10 cellular contexts compared by ENCODE assay signal in genomic region chr11:133951484-133952198, GRCh38. TPM values are rescaled to one million over a fixed set of nuclear protein-coding genes. Genes with fewer than 3 reads are reported as not detected.
A peak's percentile ranks its signal among the peaks of the same experiment; 100 is the strongest.
DNase-seq lines count a peak whose midpoint lies in the region; ATAC-seq and TF ChIP-seq lines count a peak whose summit lies in the region.
"Had no signal": no experiment of that assay in that cellular context is flagged by ENCODE, and none has a peak within 500 bp of the region (broad histone marks: within the 10 kb centered on the region; RNA-seq: fewer than 3 reads in every experiment).

No MANE protein-coding gene starts in this region.

- no peaks in the 10 kb centered on the region for H3K36me3 Mint-ChIP-seq in endodermal cell (ENCODE audit: low read depth)
- H3K36me3 Mint-ChIP-seq: IgD-negative memory B cell had no signal

- H3K9ac ChIP-seq in endodermal cell (ENCODE audit: extremely low read depth, low read length, poor library complexity, severe bottlenecking): no peak overlapping the region

- 44 to 49% methylated on average over 15 to 25 of the region's 25 CpGs for WGBS in endodermal cell (ENCODE audit: insufficient coverage in 1 of 2, insufficient read length in 1 of 2), 2 experiments

- H3K4me3 ChIP-seq in endodermal cell (ENCODE audit: low read length): no peak overlapping the region
- no peak overlapping the region for H3K4me3 ChIP-seq in osteoblast (ENCODE audit: insufficient read depth, low read length)

- H3K36me3 ChIP-seq in endodermal cell (ENCODE audit: control insufficient read depth, insufficient read depth, low read length): no peaks in the 10 kb centered on the region
- H3K36me3 ChIP-seq in osteoblast (ENCODE audit: insufficient read depth, low read length): no peaks in the 10 kb centered on the region

- no peaks in the 10 kb centered on the region for H3K9me3 Mint-ChIP-seq in endodermal cell
- H3K9me3 Mint-ChIP-seq: IgD-negative memory B cell had no signal

- H3K9me3 ChIP-seq in endodermal cell (ENCODE audit: control insufficient read depth, low read length): no peaks in the 10 kb centered on the region
- no peaks in the 10 kb centered on the region for H3K9me3 ChIP-seq in osteoblast (ENCODE audit: low read depth, low read length)

- H3K27me3 ChIP-seq in endodermal cell (ENCODE audit: control insufficient read depth, insufficient read depth, low read length, poor library complexity, severe bottlenecking): peaks cover 31% of the 10 kb centered on the region
- H3K27me3 ChIP-seq in osteoblast (ENCODE audit: insufficient read depth, low read length): peaks cover 42% of the 10 kb centered on the region

- H3K4me3 Mint-ChIP-seq in endodermal cell: peak overlapping the region; percentile 31
- H3K4me3 Mint-ChIP-seq: IgD-negative memory B cell had no signal

- no peaks in the 10 kb centered on the region for H3K79me2 ChIP-seq in osteoblast (ENCODE audit: insufficient read depth, low read length)

- H3K27me3 Mint-ChIP-seq in endodermal cell (ENCODE audit: insufficient read depth): peaks cover 29% of the 10 kb centered on the region

- H4K20me1 ChIP-seq in osteoblast (ENCODE audit: insufficient read depth, low read length): no peaks in the 10 kb centered on the region

- H2AFZ ChIP-seq in osteoblast (ENCODE audit: low read length): no peak overlapping the region

- ATAC-seq in HG03354 (IDR thresholded peaks at IDR 0.05; ENCODE audit: poor library complexity, severe bottlenecking, unreplicated experiment): no peak
- no peak for ATAC-seq in GM21447 (IDR thresholded peaks at IDR 0.05; ENCODE audit: unreplicated experiment)

- DNase-seq in Daoy (ENCODE audit: low read depth): peak; percentile 71
- peak; percentile 60 for DNase-seq in NCI-H2171 treated with DMSO at 0.1 percent for 48 hours (lab: John Stamatoyannopoulos, UW)
- DNase-seq in endodermal cell: peak; percentile 82
- DNase-seq in osteoblast (ENCODE audit: insufficient read length, low spot score, missing footprints): peak; percentile 95
- DNase-seq in SHP77 (lab: John Stamatoyannopoulos, UW): no peak
- DNase-seq in NCI-H345 (lab: John Stamatoyannopoulos, UW): no peak
- DNase-seq: activated CD8-positive, alpha-beta memory T cell treated with anti-CD3 and anti-CD28 coated beads for 24 hours had no signal

- TF ChIP-seq CTCF in endodermal cell (conservative IDR thresholded peaks at IDR 0.05): no peak
- TF ChIP-seq CTCF in osteoblast (IDR thresholded peaks at IDR 0.05; ENCODE audit: extremely low read depth, low read depth, low read length): no peak

- H3K4me1 ChIP-seq in endodermal cell (ENCODE audit: control insufficient read depth, insufficient read depth, low read length): peaks cover 4% of the 10 kb centered on the region
- no peaks in the 10 kb centered on the region for H3K4me1 ChIP-seq in osteoblast (ENCODE audit: insufficient read depth, low read length)

- no peak overlapping the region for H3K27ac Mint-ChIP-seq in endodermal cell
- H3K27ac Mint-ChIP-seq: IgD-negative memory B cell had no signal

- H3K4me2 ChIP-seq in osteoblast (ENCODE audit: insufficient read depth, low read length): no peak overlapping the region

- peak overlapping the region; percentile 12 for H3K27ac ChIP-seq in endodermal cell (ENCODE audit: low read depth, low read length)
- H3K27ac ChIP-seq in osteoblast (ENCODE audit: low read depth, low read length): no peak overlapping the region

- peaks cover 30% of the 10 kb centered on the region for H3K4me1 Mint-ChIP-seq in endodermal cell

RNA-seq across cellular contexts. Expression of gene IGSF9B, which starts 5.1 kb away (rescaled TPM):
- 1.0 and 1.3 TPM in 2 replicates for total RNA-seq in Daoy (2014; rRNA removed; shearing (Covaris generic))
- total RNA-seq in endodermal cell (10 to 100 TPM; 14.1 to 23.0 TPM), osteoblast (under 0.01 and 0.36 TPM in 2 replicates)
- 11.0 TPM for polyA plus RNA-seq in endodermal cell (2013, experiment 1 of 2)
- 11.9 TPM for polyA plus RNA-seq in endodermal cell (2013, experiment 2 of 2)
- polyA plus RNA-seq: IgD-negative memory B cell had no signal

Comparison
In these comparisons a context has a peak if more than half of its experiments do, and no peak if none do; other contexts are left out.
1. DNase-seq: peak in Daoy (single experiment), NCI-H2171 treated with DMSO at 0.1 percent for 48 hours (single experiment), endodermal cell (single experiment) and osteoblast (single experiment); none in SHP77 (0 of 2) and NCI-H345 (single experiment).